In genomic region chr2:207163053-207163814, GRCh38 we compare ENCODE assay signal across 8 cellular contexts. TPM values are rescaled to one million over a fixed set of nuclear protein-coding genes. Genes with fewer than 3 reads are reported as not detected.
DNase-seq lines count a peak whose midpoint lies in the region; ATAC-seq and TF ChIP-seq lines count a peak whose summit lies in the region.

No MANE protein-coding gene starts in this region.

- peak overlapping the region; percentile 42 for H2BK12ac ChIP-seq in trophoblast cell (ENCODE audit: low read length)

- peak overlapping the region; percentile 86 for H3K27ac ChIP-seq in trophoblast cell (ENCODE audit: low read depth, low read length)

- H3K4me2 ChIP-seq in trophoblast cell (ENCODE audit: low read length) = peak overlapping the region; percentile 88

- H3K4me1 ChIP-seq in trophoblast cell (ENCODE audit: control insufficient read depth in 1 of 2, insufficient read depth in 2 of 2, low read length in 2 of 2) = peaks cover 7 to 12% of the 10 kb centered on the region in 2 experiments

- no CpG with 5 or more reads among the region's 8 CpGs for WGBS in trophoblast cell (ENCODE audit: extremely low coverage, insufficient coverage, insufficient read length)

- peak overlapping the region; percentile 63 for H4K91ac ChIP-seq in trophoblast cell (ENCODE audit: low read depth, low read length)

- H3K79me1 ChIP-seq in trophoblast cell (ENCODE audit: low read length) = peaks cover 31% of the 10 kb centered on the region

- H3K36me3 Mint-ChIP-seq in CD14-positive monocyte = peaks cover 21 to 25% of the 10 kb centered on the region in 2 donors

- H3K79me2 ChIP-seq in trophoblast cell (ENCODE audit: control insufficient read depth, insufficient read depth, low read length, poor library complexity) = peaks cover 16% of the 10 kb centered on the region

- H3K23ac ChIP-seq in trophoblast cell (ENCODE audit: low read length) = no peak overlapping the region

- no peak for TF ChIP-seq CTCF in CD14-positive monocyte (IDR thresholded peaks at IDR 0.05)

- peak overlapping the region; percentile 58 for H2BK120ac ChIP-seq in trophoblast cell (ENCODE audit: insufficient read depth, low read length, poor library complexity)

- H3K18ac ChIP-seq in trophoblast cell (ENCODE audit: low read length) = no peak overlapping the region

- H2BK5ac ChIP-seq in trophoblast cell (ENCODE audit: low read depth, low read length, poor library complexity) = peak overlapping the region; percentile 67

- DNase-seq in CD14-positive monocyte (ENCODE audit: low spot score) (no peak), HS-5 (ENCODE audit: low read depth) (peak; percentile 87), Right ventricle myocardium superior (no peak), trophoblast cell (peak; percentile 89 to 97), cortex of kidney (lab: John Stamatoyannopoulos, UW) (no peak), NCI-H345 treated with DMSO at 0.1 percent for 48 hours (lab: John Stamatoyannopoulos, UW; ENCODE audit: unreplicated experiment) (no peak)
- DNase-seq in activated naive CD4-positive, alpha-beta T cell treated with anti-CD3 and anti-CD28 coated beads, Interleukin-2, amount 50 U/mL, for 16 hours = peak; percentile 34

- no peak overlapping the region for H2AK5ac ChIP-seq in trophoblast cell (ENCODE audit: low read length)

- H3K4me3 ChIP-seq in trophoblast cell (ENCODE audit: low read depth, low read length) = no peak overlapping the region

- no peak overlapping the region for H2AFZ ChIP-seq in trophoblast cell (ENCODE audit: insufficient read depth, low read length, poor library complexity)

- ATAC-seq in Right ventricle myocardium superior (ENCODE audit: poor library complexity) (peak; percentile 3), HG02642 (IDR thresholded peaks at IDR 0.05; ENCODE audit: poor library complexity, unreplicated experiment) (no peak)

- no peak overlapping the region for H3K9ac ChIP-seq in trophoblast cell (ENCODE audit: low read length)

- intact Hi-C loops in CD14-positive monocyte (cut with micrococcal nuclease) (loop anchor here (5.0 to 10.0 kb wide), 3 partner anchors 79 to 342 kb away; no protein-coding TSS in a partner anchor), Right ventricle myocardium superior (cut with DNase I) (loop anchor here (5.0 to 10.0 kb wide), 3 partner anchors 76 to 312 kb away; no protein-coding TSS in a partner anchor)

- peak overlapping the region; percentile 97 for H3K4me3 Mint-ChIP-seq in CD14-positive monocyte

- H4K12ac ChIP-seq in trophoblast cell (ENCODE audit: low read depth, low read length) = no peak overlapping the region

- H3K27me3 ChIP-seq in trophoblast cell (ENCODE audit: insufficient read depth, low read length) = no peaks in the 10 kb centered on the region

- H3K14ac ChIP-seq in trophoblast cell (ENCODE audit: low read length) = no peak overlapping the region

- H3K9me3 Mint-ChIP-seq in CD14-positive monocyte = no peaks in the 10 kb centered on the region

- peaks cover 0 to 2% (median 1%) of the 10 kb centered on the region in 3 donors for H3K27me3 Mint-ChIP-seq in CD14-positive monocyte (ENCODE audit: low read depth in 3 of 3)

- no peak overlapping the region for H4K8ac ChIP-seq in trophoblast cell (ENCODE audit: low read depth, low read length)

- H3K36me3 ChIP-seq in trophoblast cell (ENCODE audit: control insufficient read depth in 1 of 2, insufficient read depth in 2 of 2, low read length in 2 of 2) = no peaks in the 10 kb centered on the region

- H3K4me1 Mint-ChIP-seq in CD14-positive monocyte = peaks cover 56% of the 10 kb centered on the region

- no peak overlapping the region for H3K4ac ChIP-seq in trophoblast cell (ENCODE audit: low read depth, low read length)

- H3K9me3 ChIP-seq in trophoblast cell (ENCODE audit: insufficient read depth, low read depth, low read length) = no peaks in the 10 kb centered on the region

- peak overlapping the region; percentile 99 to 100 (median 100) for H3K27ac Mint-ChIP-seq in CD14-positive monocyte

RNA-seq across cellular contexts. Expression of gene KLF7, which starts 2.5 kb away (rescaled TPM):
- 10 to 100 TPM in 1 of 2 donors, 1 to 10 TPM in 1; 9.4 to 10.3 TPM for polyA plus RNA-seq in CD14-positive monocyte
- 19.2 TPM for total RNA-seq in Right ventricle myocardium superior
- 9.9 and 12.7 TPM in 2 replicates for polyA plus RNA-seq in trophoblast cell (2013)

Comparison
In these comparisons a context has a peak if more than half of its experiments do, and no peak if none do; other contexts are left out.
1. DNase-seq: peak in HS-5 (single experiment), activated naive CD4-positive, alpha-beta T cell treated with anti-CD3 and anti-CD28 coated beads, Interleukin-2, amount 50 U/mL, for 16 hours (single experiment) and trophoblast cell (2 of 2); none in CD14-positive monocyte (single experiment), Right ventricle myocardium superior (single experiment), cortex of kidney (single experiment) and NCI-H345 treated with DMSO at 0.1 percent for 48 hours (single experiment).